In the genomic region with DNA sequence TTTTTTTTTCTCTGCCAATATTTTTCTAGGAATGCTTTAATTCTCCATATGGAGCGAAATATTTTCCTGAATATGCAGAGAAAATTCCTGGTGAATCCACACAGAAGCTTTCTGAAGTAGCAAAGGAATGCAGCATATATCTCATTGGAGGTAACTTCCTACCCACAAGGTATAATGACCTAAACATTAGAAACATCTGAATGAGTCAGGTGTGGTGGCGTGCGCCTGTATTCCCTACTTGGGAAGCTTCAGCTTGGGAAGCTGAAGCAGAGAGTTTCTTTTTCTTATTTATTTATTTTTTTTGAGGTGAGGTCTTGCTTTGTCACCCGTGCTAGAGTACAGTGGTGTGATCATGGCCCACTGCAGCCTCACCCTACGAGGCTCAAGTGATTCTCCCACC, we compare ENCODE assay signal across 20 cellular contexts. TPM values are rescaled to one million over a fixed set of nuclear protein-coding genes. Genes with fewer than 3 reads are reported as not detected.
DNase-seq lines count a peak whose midpoint lies in the region; ATAC-seq, FAIRE-seq and TF ChIP-seq lines count a peak whose summit lies in the region.
"Had no signal": no experiment of that assay in that cellular context is flagged by ENCODE, and none has a peak within 500 bp of the region (broad histone marks: within the 10 kb centered on the region; RNA-seq: fewer than 3 reads in every experiment).

No MANE protein-coding gene starts in this region.

- no peak overlapping the region for H3K4me2 ChIP-seq in HepG2 (ENCODE audit: low read depth, low read length)
- H3K4me2 ChIP-seq: A549; BLaER1 treated with 17β-estradiol and CSF1 and Interleukin-3, amounts not matched to agents 10 nM and 100 nM had no signal

- intact Hi-C loops in right lobe of liver (cut with DNase I) = no loop called here
- intact Hi-C loops in HepG2 (cut with micrococcal nuclease; ENCODE audit: unreplicated experiment) = no loop called here

- H3K4me3 ChIP-seq in right lobe of liver = no peak overlapping the region
- no peak overlapping the region for H3K4me3 ChIP-seq in HepG2 (replicated peaks in 1 of 3; ENCODE audit: insufficient read depth in 1 of 3, low read depth in 2 of 3, low read length in 3 of 3)
- H3K4me3 ChIP-seq in neutrophil (ENCODE audit: low read depth in 1 of 2, low read length in 1 of 2) = no peak overlapping the region
- H3K4me3 ChIP-seq: A549; BLaER1 treated with 17β-estradiol and CSF1 and Interleukin-3, amounts not matched to agents 10 nM and 100 nM had no signal

- H3K79me2 ChIP-seq in HepG2 (ENCODE audit: insufficient read depth, low read length) = no peaks in the 10 kb centered on the region

- CTCF ChIA-PET in HepG2 (lab: Yijun Ruan, JAX; ENCODE audit: low intra/inter-chr PET ratio, low total read pairs) = no interaction called here

- no peak for TF ChIP-seq CTCF in right lobe of liver (IDR thresholded peaks at IDR 0.05)
- no peak for TF ChIP-seq CTCF in HepG2 (CRISPR knock-in tag; IDR thresholded peaks at IDR 0.05)
- no peak for TF ChIP-seq CTCF in neutrophil (IDR thresholded peaks at IDR 0.05)

- no peak for TF ChIP-seq RAD21 in HepG2 (CRISPR knock-in tag; IDR thresholded peaks at IDR 0.05)

- POLR2A ChIA-PET in HepG2 (lab: Yijun Ruan, JAX) = no interaction called here

- H3K9me3 ChIP-seq in right lobe of liver (no peaks in the 10 kb centered on the region), HepG2 (ENCODE audit: low read length) (no peaks in the 10 kb centered on the region), neutrophil (no peaks in the 10 kb centered on the region)
- H3K9me3 ChIP-seq: Caco-2 had no signal

- H3K9ac ChIP-seq in HepG2 (ENCODE audit: insufficient read depth, low read depth, low read length) = no peak overlapping the region
- H3K9ac ChIP-seq: BLaER1 treated with 17β-estradiol and CSF1 and Interleukin-3, amounts not matched to agents 10 nM and 100 nM had no signal

- no peak for DNase-seq in right lobe of liver
- DNase-seq in HepG2 (ENCODE audit: low spot score) = no peak
- no peak for DNase-seq in HK-2 (ENCODE audit: unreplicated experiment)
- DNase-seq in NCI-H1436 (lab: John Stamatoyannopoulos, UW) = no peak
- DNase-seq: AML-193; Caco-2; Calu3; CD4-positive, alpha-beta T cell; CD8-positive, alpha-beta T cell; DMS79 treated with DMSO at 0.1 percent for 48 hours; GF-D8 had no signal

- ATAC-seq in right lobe of liver (no peak), HepG2 (no peak)
- ATAC-seq: A549; CD8-positive, alpha-beta T cell had no signal

- peaks cover 0 to 55% (median 11%) of the 10 kb centered on the region in 4 donors for H3K4me1 ChIP-seq in right lobe of liver
- H3K4me1 ChIP-seq in HepG2 (ENCODE audit: insufficient read depth, low read length) = peaks cover 14% of the 10 kb centered on the region
- peaks cover 27 to 33% of the 10 kb centered on the region in 2 experiments for H3K4me1 ChIP-seq in neutrophil (ENCODE audit: control insufficient read depth in 1 of 2, insufficient read depth in 1 of 2, low read depth in 1 of 2, low read length in 1 of 2)

- in situ Hi-C loops in HepG2 (cut with HindIII; ENCODE audit: extremely low pct_ligation_motif_present, low pct_unique_long_range_greater_than_20kb) = no loop called here

- H4K20me1 ChIP-seq in HepG2 (ENCODE audit: insufficient read depth, low read length) = no peaks in the 10 kb centered on the region

- H3K36me3 ChIP-seq in right lobe of liver (peaks cover 3 to 37% (median 16%) of the 10 kb centered on the region in 4 donors), HepG2 (replicated peaks in 1 of 2; ENCODE audit: control insufficient read depth in 1 of 2, insufficient read depth in 2 of 2, low read length in 2 of 2) (peaks cover 0 to 10% of the 10 kb centered on the region in 2 experiments; a peak in 1 of 5 replicates), neutrophil (no peaks in the 10 kb centered on the region)

- 91% methylated on average over 4 of the region's 5 CpGs for WGBS in right lobe of liver (ENCODE audit: insufficient coverage, low coverage, low lambda C conversion rate, missing lambda C conversion rate)
- WGBS in HepG2 (ENCODE audit: low lambda C conversion rate) = 97% methylated on average over 5 of the region's 5 CpGs

- TF ChIP-seq POLR2A in right lobe of liver (IDR thresholded peaks at IDR 0.05) (no peak), HepG2 (IDR thresholded peaks at IDR 0.05; ENCODE audit: insufficient read depth in 1 of 2, low read depth in 2 of 2, low read length in 2 of 2) (no peak)

- TF ChIP-seq EP300 in HepG2 (IDR thresholded peaks at IDR 0.05; ENCODE audit: low read depth in 2 of 2, low read length in 2 of 2) (no peak), HepG2 (CRISPR knock-in tag; IDR thresholded peaks at IDR 0.05; ENCODE audit: borderline replicate concordance) (no peak)

- H2AFZ ChIP-seq in HepG2 (ENCODE audit: low read length) = no peak overlapping the region

- H3K27me3 ChIP-seq in right lobe of liver (no peaks in the 10 kb centered on the region), HepG2 (ENCODE audit: control insufficient read depth in 1 of 2, insufficient read depth in 2 of 2, low read length in 2 of 2) (no peaks in the 10 kb centered on the region), neutrophil (no peaks in the 10 kb centered on the region)
- H3K27me3 ChIP-seq: BLaER1 treated with 17β-estradiol and CSF1 and Interleukin-3, amounts not matched to agents 10 nM and 100 nM had no signal

- FAIRE-seq in HepG2 (lab: Jason Lieb, UNC) = no peak
- FAIRE-seq: A549, D721Med, G401.6, GM12891, GM19239 had no signal

- H3K27ac ChIP-seq in right lobe of liver (peak overlapping the region in 2 of 3 donors; percentile 21 to 77), HepG2 (ENCODE audit: extremely low read length, insufficient read depth, low read length) (no peak overlapping the region), neutrophil (peak overlapping the region; percentile 45)
- H3K27ac ChIP-seq: 22Rv1; A549; BLaER1 treated with 17β-estradiol and CSF1 and Interleukin-3, amounts not matched to agents 10 nM and 100 nM; C4-2B had no signal

- no TSS peak for BruUV-seq in HepG2 (replicated peaks; lab: Mats Ljungman, UMichigan)

TF ChIP-seq in HepG2, 621 proteins besides CTCF, POLR2A, EP300 and RAD21 (continues in another document):
- TF ChIP-seq CAMTA2 (CRISPR knock-in tag; IDR thresholded peaks at IDR 0.05; ENCODE audit: borderline replicate concordance) = no peak
- no peak for TF ChIP-seq ZNF792 (CRISPR knock-in tag; IDR thresholded peaks at IDR 0.05)
- TF ChIP-seq, protein P1, sequence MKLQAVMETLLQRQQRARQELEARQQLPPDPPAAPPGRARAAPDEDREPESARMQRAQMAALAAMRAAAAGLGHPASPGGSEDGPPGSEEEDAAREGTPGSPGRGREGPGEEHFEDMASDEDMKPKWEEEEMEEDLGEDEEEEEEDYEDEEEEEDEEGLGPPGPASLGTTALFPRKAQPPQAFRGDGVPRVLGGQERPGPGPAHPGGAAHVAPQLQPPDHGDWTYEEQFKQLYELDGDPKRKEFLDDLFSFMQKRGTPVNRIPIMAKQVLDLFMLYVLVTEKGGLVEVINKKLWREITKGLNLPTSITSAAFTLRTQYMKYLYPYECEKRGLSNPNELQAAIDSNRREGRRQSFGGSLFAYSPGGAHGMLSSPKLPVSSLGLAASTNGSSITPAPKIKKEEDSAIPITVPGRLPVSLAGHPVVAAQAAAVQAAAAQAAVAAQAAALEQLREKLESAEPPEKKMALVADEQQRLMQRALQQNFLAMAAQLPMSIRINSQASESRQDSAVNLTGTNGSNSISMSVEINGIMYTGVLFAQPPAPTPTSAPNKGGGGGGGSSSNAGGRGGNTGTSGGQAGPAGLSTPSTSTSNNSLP (IDR thresholded peaks at IDR 0.05; ENCODE audit: low read depth, low read length) = no peak
- TF ChIP-seq, protein P2, sequence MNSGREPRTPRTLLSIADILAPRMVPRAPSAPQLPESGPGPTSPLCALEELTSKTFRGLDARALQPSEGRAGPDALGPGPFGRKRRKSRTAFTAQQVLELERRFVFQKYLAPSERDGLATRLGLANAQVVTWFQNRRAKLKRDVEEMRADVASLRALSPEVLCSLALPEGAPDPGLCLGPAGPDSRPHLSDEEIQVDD (CRISPR knock-in tag; IDR thresholded peaks at IDR 0.05; ENCODE audit: borderline replicate concordance) = no peak
- TF ChIP-seq MED1 (CRISPR knock-in tag; IDR thresholded peaks at IDR 0.05) = no peak
- TF ChIP-seq RARG (CRISPR knock-in tag; IDR thresholded peaks at IDR 0.05; ENCODE audit: low read depth) = no peak
- TF ChIP-seq ATF7-NPFF (CRISPR knock-in tag; IDR thresholded peaks at IDR 0.05; ENCODE audit: low read depth) = no peak
- no peak for TF ChIP-seq MIXL1 (CRISPR knock-in tag; IDR thresholded peaks at IDR 0.05)
- no peak for TF ChIP-seq JARID2 (CRISPR knock-in tag; IDR thresholded peaks at IDR 0.05; ENCODE audit: insufficient replicate concordance)
- no peak for TF ChIP-seq ZNF335 (CRISPR knock-in tag; IDR thresholded peaks at IDR 0.05)
- TF ChIP-seq ZSCAN12 (CRISPR knock-in tag; IDR thresholded peaks at IDR 0.05) = no peak
- no peak for TF ChIP-seq SIN3B (IDR thresholded peaks at IDR 0.05; ENCODE audit: low read length)

RNA-seq across cellular contexts. Expression of a gene that starts 5.2 kb away (rescaled TPM):
- total RNA-seq in right lobe of liver (100 to 1,000 TPM in 4 of 6 experiments, 10 to 100 TPM in 2; 43.5 to 141 (median 103) TPM), HepG2 (2016; rRNA removed; fragmentation: Illumina TruSeq; extraction: Trizol) (49.1 and 54.3 TPM in 2 replicates)
- total RNA-seq in HepG2 (2016; cell fraction: cytosol; rRNA removed; fragmentation: Illumina TruSeq; extraction: Trizol; ENCODE audit: low read depth) = 8.5 and 10.3 TPM in 2 replicates
- 50.7 and 55.5 TPM in 2 replicates for total RNA-seq in HepG2 (2016; cell fraction: insoluble cytoplasmic fraction; rRNA removed; fragmentation: Illumina TruSeq; extraction: Trizol)
- total RNA-seq in HepG2 (2016; cell fraction: membrane; rRNA removed; fragmentation: Illumina TruSeq; extraction: Trizol) = 15.4 and 15.6 TPM in 2 replicates
- total RNA-seq in HepG2 (2016; cell fraction: nucleus; rRNA removed; fragmentation: Illumina TruSeq; extraction: Trizol) = 42.6 and 44.4 TPM in 2 replicates
- polyA plus RNA-seq in HepG2 (2011; rRNA removed) = 41.4 and 43.4 TPM in 2 replicates
- polyA plus RNA-seq in HepG2 (2011; cell fraction: cytosol; rRNA removed) = 10.6 and 16.0 TPM in 2 replicates
- polyA plus RNA-seq in HepG2 (2011; cell fraction: nucleus; rRNA removed) = 89.2 and 101 TPM in 2 replicates
- polyA plus RNA-seq in HepG2 (2012) = 26.0 and 34.9 TPM in 2 replicates
- polyA plus RNA-seq in HepG2 (2016; cell fraction: cytosol; fragmentation: Illumina TruSeq; extraction: Trizol; ENCODE audit: low read depth) = 14.8 and 14.9 TPM in 2 replicates
- polyA plus RNA-seq in HepG2 (2016; cell fraction: insoluble cytoplasmic fraction; fragmentation: Illumina TruSeq; extraction: Trizol; ENCODE audit: low read depth) = 47.6 and 48.6 TPM in 2 replicates
- polyA plus RNA-seq in HepG2 (2016; cell fraction: membrane; fragmentation: Illumina TruSeq; extraction: Trizol; ENCODE audit: low read depth) = 10.6 and 12.0 TPM in 2 replicates
- 78.3 and 81.9 TPM in 2 replicates for polyA plus RNA-seq in HepG2 (2016; cell fraction: nucleus; fragmentation: Illumina TruSeq; extraction: Trizol; ENCODE audit: insufficient read depth, low read depth)
- 7.3 and 20.3 TPM in 2 replicates for polyA minus RNA-seq in HepG2 (2011; rRNA and poly(A)+ RNA removed; ENCODE audit: low replicate concordance)
- 4.6 and 5.9 TPM in 2 replicates for polyA minus RNA-seq in HepG2 (2011; cell fraction: cytosol; rRNA and poly(A)+ RNA removed)
- 32.6 and 33.7 TPM in 2 replicates for polyA minus RNA-seq in HepG2 (2011; cell fraction: nucleus; rRNA and poly(A)+ RNA removed)
